Comparison of ENCODE assay signal across 1 cellular context in the genomic region with DNA sequence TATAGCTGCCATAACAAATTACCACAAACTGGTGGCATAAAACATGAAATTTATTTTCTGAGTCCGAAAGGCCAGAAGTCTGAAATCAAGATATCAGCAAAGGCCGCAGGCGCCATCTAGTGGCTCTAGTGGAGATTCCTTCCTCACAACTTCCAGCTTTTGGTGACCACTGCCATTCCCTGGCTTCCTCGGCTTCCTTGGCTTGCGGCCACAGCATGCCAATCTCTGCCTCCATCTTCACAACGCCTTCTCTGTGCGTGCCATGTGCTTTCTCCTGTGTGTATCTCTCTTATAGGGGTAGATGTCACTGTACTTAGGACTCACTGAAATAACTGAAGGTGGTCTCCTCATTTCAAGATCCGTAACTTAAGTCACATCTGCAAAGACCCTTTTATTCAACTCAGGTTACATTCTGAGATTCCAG.
TF ChIP-seq lines count a peak whose summit lies in the region.

No MANE protein-coding gene starts in this region.

TF ChIP-seq in H1, 55 proteins besides CTCF, POLR2A, EP300 and RAD21:
- TF ChIP-seq BCL11A (IDR thresholded peaks at IDR 0.05; ENCODE audit: low read depth in 2 of 2, low read length in 2 of 2) (no peak), RBBP5 (IDR thresholded peaks at IDR 0.05; ENCODE audit: borderline replicate concordance, low read depth, low read length) (no peak), TAF7 (optimal IDR thresholded peaks at IDR 0.05; ENCODE audit: borderline replicate concordance, low read depth, low read length) (peak; percentile 48), NANOG (IDR thresholded peaks at IDR 0.05; ENCODE audit: insufficient read depth, low read depth, low read length, poor library complexity, severe bottlenecking) (no peak), TEAD4 (IDR thresholded peaks at IDR 0.05; ENCODE audit: low read depth, low read length) (peak; percentile 47), CREB1 (IDR thresholded peaks at IDR 0.05) (no peak), USF2 (IDR thresholded peaks at IDR 0.05; ENCODE audit: low read length) (no peak), MAX (IDR thresholded peaks at IDR 0.05) (0 out of 2 replicates have a peak, but pooled peaks have one; percentile 38), CEBPB (IDR thresholded peaks at IDR 0.05; ENCODE audit: low read depth, low read length) (no peak), PHF8 (conservative IDR thresholded peaks at IDR 0.05; ENCODE audit: low read depth, low read length) (no peak), YY1 (IDR thresholded peaks at IDR 0.05; ENCODE audit: low read depth, low read length) (peak; percentile 82), KDM1A (IDR thresholded peaks at IDR 0.05; ENCODE audit: borderline replicate concordance, low read length) (peak; percentile 96), ASH2L (IDR thresholded peaks at IDR 0.05; ENCODE audit: low read length) (no peak), HDAC2 (IDR thresholded peaks at IDR 0.05; ENCODE audit: borderline replicate concordance in 1 of 2, low read depth in 2 of 2, low read length in 2 of 2) (peak in 1 of 2 experiments; percentile 67; a peak in 1 of 4 replicates), FOSL1 (IDR thresholded peaks at IDR 0.05; ENCODE audit: insufficient read depth, low read depth, low read length) (no peak), EZH2 (IDR thresholded peaks at IDR 0.05; ENCODE audit: low read depth, low read length, severe bottlenecking) (no peak), CHD1 (IDR thresholded peaks at IDR 0.05; ENCODE audit: low read depth, low read length) (no peak)
- TF ChIP-seq, protein P1, sequence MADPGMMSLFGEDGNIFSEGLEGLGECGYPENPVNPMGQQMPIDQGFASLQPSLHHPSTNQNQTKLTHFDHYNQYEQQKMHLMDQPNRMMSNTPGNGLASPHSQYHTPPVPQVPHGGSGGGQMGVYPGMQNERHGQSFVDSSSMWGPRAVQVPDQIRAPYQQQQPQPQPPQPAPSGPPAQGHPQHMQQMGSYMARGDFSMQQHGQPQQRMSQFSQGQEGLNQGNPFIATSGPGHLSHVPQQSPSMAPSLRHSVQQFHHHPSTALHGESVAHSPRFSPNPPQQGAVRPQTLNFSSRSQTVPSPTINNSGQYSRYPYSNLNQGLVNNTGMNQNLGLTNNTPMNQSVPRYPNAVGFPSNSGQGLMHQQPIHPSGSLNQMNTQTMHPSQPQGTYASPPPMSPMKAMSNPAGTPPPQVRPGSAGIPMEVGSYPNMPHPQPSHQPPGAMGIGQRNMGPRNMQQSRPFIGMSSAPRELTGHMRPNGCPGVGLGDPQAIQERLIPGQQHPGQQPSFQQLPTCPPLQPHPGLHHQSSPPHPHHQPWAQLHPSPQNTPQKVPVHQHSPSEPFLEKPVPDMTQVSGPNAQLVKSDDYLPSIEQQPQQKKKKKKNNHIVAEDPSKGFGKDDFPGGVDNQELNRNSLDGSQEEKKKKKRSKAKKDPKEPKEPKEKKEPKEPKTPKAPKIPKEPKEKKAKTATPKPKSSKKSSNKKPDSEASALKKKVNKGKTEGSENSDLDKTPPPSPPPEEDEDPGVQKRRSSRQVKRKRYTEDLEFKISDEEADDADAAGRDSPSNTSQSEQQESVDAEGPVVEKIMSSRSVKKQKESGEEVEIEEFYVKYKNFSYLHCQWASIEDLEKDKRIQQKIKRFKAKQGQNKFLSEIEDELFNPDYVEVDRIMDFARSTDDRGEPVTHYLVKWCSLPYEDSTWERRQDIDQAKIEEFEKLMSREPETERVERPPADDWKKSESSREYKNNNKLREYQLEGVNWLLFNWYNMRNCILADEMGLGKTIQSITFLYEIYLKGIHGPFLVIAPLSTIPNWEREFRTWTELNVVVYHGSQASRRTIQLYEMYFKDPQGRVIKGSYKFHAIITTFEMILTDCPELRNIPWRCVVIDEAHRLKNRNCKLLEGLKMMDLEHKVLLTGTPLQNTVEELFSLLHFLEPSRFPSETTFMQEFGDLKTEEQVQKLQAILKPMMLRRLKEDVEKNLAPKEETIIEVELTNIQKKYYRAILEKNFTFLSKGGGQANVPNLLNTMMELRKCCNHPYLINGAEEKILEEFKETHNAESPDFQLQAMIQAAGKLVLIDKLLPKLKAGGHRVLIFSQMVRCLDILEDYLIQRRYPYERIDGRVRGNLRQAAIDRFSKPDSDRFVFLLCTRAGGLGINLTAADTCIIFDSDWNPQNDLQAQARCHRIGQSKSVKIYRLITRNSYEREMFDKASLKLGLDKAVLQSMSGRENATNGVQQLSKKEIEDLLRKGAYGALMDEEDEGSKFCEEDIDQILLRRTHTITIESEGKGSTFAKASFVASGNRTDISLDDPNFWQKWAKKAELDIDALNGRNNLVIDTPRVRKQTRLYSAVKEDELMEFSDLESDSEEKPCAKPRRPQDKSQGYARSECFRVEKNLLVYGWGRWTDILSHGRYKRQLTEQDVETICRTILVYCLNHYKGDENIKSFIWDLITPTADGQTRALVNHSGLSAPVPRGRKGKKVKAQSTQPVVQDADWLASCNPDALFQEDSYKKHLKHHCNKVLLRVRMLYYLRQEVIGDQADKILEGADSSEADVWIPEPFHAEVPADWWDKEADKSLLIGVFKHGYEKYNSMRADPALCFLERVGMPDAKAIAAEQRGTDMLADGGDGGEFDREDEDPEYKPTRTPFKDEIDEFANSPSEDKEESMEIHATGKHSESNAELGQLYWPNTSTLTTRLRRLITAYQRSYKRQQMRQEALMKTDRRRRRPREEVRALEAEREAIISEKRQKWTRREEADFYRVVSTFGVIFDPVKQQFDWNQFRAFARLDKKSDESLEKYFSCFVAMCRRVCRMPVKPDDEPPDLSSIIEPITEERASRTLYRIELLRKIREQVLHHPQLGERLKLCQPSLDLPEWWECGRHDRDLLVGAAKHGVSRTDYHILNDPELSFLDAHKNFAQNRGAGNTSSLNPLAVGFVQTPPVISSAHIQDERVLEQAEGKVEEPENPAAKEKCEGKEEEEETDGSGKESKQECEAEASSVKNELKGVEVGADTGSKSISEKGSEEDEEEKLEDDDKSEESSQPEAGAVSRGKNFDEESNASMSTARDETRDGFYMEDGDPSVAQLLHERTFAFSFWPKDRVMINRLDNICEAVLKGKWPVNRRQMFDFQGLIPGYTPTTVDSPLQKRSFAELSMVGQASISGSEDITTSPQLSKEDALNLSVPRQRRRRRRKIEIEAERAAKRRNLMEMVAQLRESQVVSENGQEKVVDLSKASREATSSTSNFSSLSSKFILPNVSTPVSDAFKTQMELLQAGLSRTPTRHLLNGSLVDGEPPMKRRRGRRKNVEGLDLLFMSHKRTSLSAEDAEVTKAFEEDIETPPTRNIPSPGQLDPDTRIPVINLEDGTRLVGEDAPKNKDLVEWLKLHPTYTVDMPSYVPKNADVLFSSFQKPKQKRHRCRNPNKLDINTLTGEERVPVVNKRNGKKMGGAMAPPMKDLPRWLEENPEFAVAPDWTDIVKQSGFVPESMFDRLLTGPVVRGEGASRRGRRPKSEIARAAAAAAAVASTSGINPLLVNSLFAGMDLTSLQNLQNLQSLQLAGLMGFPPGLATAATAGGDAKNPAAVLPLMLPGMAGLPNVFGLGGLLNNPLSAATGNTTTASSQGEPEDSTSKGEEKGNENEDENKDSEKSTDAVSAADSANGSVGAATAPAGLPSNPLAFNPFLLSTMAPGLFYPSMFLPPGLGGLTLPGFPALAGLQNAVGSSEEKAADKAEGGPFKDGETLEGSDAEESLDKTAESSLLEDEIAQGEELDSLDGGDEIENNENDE (IDR thresholded peaks at IDR 0.05; ENCODE audit: insufficient replicate concordance, low read length), result no peak
TF ChIP-seq in H1: peak in this region for 6.
